ENCODE assay signal across 1 cellular context in the genomic region with DNA sequence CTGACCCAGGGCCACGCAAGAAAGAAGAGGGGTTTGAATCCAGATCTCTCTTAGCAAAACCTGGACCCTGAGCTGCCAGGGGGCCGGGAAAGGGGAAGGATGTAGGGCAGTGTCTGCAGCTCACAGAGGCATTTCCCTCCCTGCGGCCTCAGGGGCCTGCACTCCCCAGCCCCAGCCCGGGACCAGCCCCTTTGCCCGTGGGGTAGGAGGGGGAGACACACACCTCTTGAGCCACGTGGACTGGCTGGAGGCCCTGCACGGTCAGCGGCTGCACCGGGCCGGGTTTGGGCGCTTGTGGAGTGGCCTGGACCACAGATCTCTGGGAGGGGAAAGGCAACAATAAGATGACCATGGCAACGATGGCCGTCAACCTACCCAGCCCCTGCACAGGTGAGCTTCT.
TF ChIP-seq lines count a peak whose summit lies in the region.

No MANE protein-coding gene starts in this region.

TF ChIP-seq in K562, 482 proteins besides CTCF, POLR2A, EP300 and RAD21:
- TF ChIP-seq POLR2G (IDR thresholded peaks at IDR 0.05; ENCODE audit: low read depth, low read length) = 0 out of 2 replicates have a peak, but pooled peaks have one; percentile 41
- no peak for TF ChIP-seq ELK3 (CRISPR knock-in tag; IDR thresholded peaks at IDR 0.05)
